Comparison of ENCODE assay signal across 13 cellular contexts in the genomic region with DNA sequence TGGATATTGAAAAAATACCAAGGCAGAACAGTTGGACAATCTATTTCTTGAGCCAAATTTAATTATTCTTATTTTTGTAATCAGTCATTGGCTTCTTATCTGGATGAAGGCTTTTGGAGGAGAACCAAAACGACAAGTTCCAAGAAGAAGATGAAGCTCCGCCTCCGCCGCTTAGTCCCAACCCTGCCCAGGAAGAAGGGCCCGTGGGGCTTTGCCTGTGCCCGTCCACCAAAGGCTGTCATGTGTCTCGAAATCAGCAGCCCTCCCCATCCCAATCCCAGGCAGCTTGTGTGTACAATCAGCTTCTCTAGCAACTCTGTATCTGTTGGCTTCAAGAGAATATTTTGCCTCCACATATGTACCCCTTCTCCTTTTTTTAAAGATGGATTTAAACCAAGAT.
"Had no signal": no experiment of that assay in that cellular context is flagged by ENCODE, and none has a peak within 500 bp of the region (broad histone marks: within the 10 kb centered on the region; RNA-seq: fewer than 3 reads in every experiment).

No MANE protein-coding gene starts in this region.

- H3K27me3 ChIP-seq: cardiac muscle cell, neural progenitor cell had no signal

- ATAC-seq: activated T-helper 17 cell treated with anti-CD3 and anti-CD28 coated beads, Interleukin-2, amount 50 U/mL, for 72 hours; esophagus mucosa; stimulated activated effector memory CD8-positive, alpha-beta T cell treated with anti-CD3 and anti-CD28 coated beads, Interleukin-12 subunit alpha, Interleukin-12 subunit beta, amount 100 ng/mL, for 72 hours had no signal

- H2AFZ ChIP-seq: neural progenitor cell had no signal

- DNase-seq: activated CD4-positive, alpha-beta T cell treated with anti-CD3 and anti-CD28 coated beads for 1 hour; activated CD4-positive, alpha-beta T cell treated with anti-CD3 and anti-CD28 coated beads, Interleukin-2, amount 50 U/mL, for 4 hours; activated naive CD4-positive, alpha-beta T cell treated with Interleukin-2 at 50 U/mL for 16 hours; activated T-cell treated with anti-CD3 and anti-CD28 coated beads for 4 hours; glutamatergic neuron; naive B cell; stimulated activated CD4-positive, alpha-beta T cell treated with anti-CD3 and anti-CD28 coated beads, Interleukin-12 subunit alpha, Interleukin-12 subunit beta, amount 100 ng/mL, for 4 hours had no signal

- H3K9ac ChIP-seq: neural progenitor cell had no signal

- H3K4me2 ChIP-seq: neural progenitor cell had no signal

- H3K4me3 ChIP-seq: cardiac muscle cell, neural progenitor cell, SK-N-MC had no signal

- H3K27ac ChIP-seq: cardiac muscle cell, neural progenitor cell, SK-N-MC had no signal
